16 cellular contexts compared by ENCODE assay signal in genomic region chr6:56573142-56573541, GRCh38.
DNase-seq lines count a peak whose midpoint lies in the region; TF ChIP-seq lines count a peak whose summit lies in the region.
"Had no signal": no experiment of that assay in that cellular context is flagged by ENCODE, and none has a peak within 500 bp of the region (broad histone marks: within the 10 kb centered on the region; RNA-seq: fewer than 3 reads in every experiment).

No MANE protein-coding gene starts in this region.

- no peaks in the 10 kb centered on the region for H3K27me3 ChIP-seq in ascending aorta
- H3K27me3 ChIP-seq in thyroid gland = no peaks in the 10 kb centered on the region
- H3K27me3 ChIP-seq: BLaER1 treated with 17β-estradiol and CSF1 and Interleukin-3, amounts not matched to agents 10 nM and 100 nM; MG63; SJSA1 had no signal

- TF ChIP-seq CTCF in ascending aorta (IDR thresholded peaks at IDR 0.05) (no peak), thyroid gland (IDR thresholded peaks at IDR 0.05) (no peak)

- H3K27ac ChIP-seq in ascending aorta = peak overlapping the region; percentile 38
- H3K27ac ChIP-seq in thyroid gland = no peak overlapping the region
- H3K27ac ChIP-seq: BLaER1 treated with 17β-estradiol and CSF1 and Interleukin-3, amounts not matched to agents 10 nM and 100 nM; RWPE1; SJSA1 had no signal

- H3K36me3 ChIP-seq in ascending aorta (peaks cover 0 to 9% of the 10 kb centered on the region in 2 donors), thyroid gland (no peaks in the 10 kb centered on the region)
- H3K36me3 ChIP-seq: MG63 had no signal

- 19 to 47% methylated on average over 1 of the region's 1 CpG for WGBS in thyroid gland, 2 donors

- H3K4me3 ChIP-seq in ascending aorta = no peak overlapping the region
- no peak overlapping the region for H3K4me3 ChIP-seq in thyroid gland (replicated peaks in 1 of 3)
- H3K4me3 ChIP-seq: BLaER1 treated with 17β-estradiol and CSF1 and Interleukin-3, amounts not matched to agents 10 nM and 100 nM; MG63; SJSA1 had no signal

- DNase-seq in NCI-H524 treated with DMSO at 0.1 percent for 48 hours (lab: John Stamatoyannopoulos, UW) (peak; percentile 83), ascending aorta (ENCODE audit: low spot score in 2 of 2) (no peak), myocyte (ENCODE audit: low read depth) (peak; percentile 38), NCI-H2227 (lab: John Stamatoyannopoulos, UW; ENCODE audit: unreplicated experiment) (no peak), NCI-H510A (lab: John Stamatoyannopoulos, UW) (no peak), epidermal melanocyte (ENCODE audit: insufficient read length, low spot score) (no peak), thyroid gland (no peak)
- DNase-seq: MG63; NCI-H1105; NCI-H187; NCI-H446 treated with DMSO at 0.1 percent for 48 hours; NK-92 treated with Interleukin-12 subunit alpha and Interleukin-12 subunit beta, amount 100 ng/mL, for 24 hours; OCI-M1 had no signal

- TF ChIP-seq POLR2A in thyroid gland (IDR thresholded peaks at IDR 0.05) = no peak

- H3K4me1 ChIP-seq in ascending aorta (peaks cover 0 to 5% of the 10 kb centered on the region in 2 donors), thyroid gland (no peaks in the 10 kb centered on the region)
- H3K4me1 ChIP-seq: BLaER1 treated with 17β-estradiol and CSF1 and Interleukin-3, amounts not matched to agents 10 nM and 100 nM; SJSA1 had no signal

- intact Hi-C loops in ascending aorta (cut with DNase I) (loop anchor here (5.0 kb wide), 1 partner anchor 216 kb away; no protein-coding TSS in a partner anchor), thyroid gland (cut with DNase I) (no loop called here)

- H3K9me3 ChIP-seq in ascending aorta (no peaks in the 10 kb centered on the region), thyroid gland (no peaks in the 10 kb centered on the region)
- H3K9me3 ChIP-seq: BLaER1 treated with 17β-estradiol and CSF1 and Interleukin-3, amounts not matched to agents 10 nM and 100 nM; MG63; SJSA1 had no signal

Comparison
In these comparisons a context has a peak if more than half of its experiments do, and no peak if none do; other contexts are left out.
1. DNase-seq: peak in NCI-H524 treated with DMSO at 0.1 percent for 48 hours (single experiment) and myocyte (single experiment); none in ascending aorta (0 of 2), NCI-H2227 (single experiment), NCI-H510A (single experiment), epidermal melanocyte (single experiment) and thyroid gland (0 of 2).
2. H3K27ac ChIP-seq: peak in ascending aorta (2 of 2); none in thyroid gland (0 of 3).